9 cellular contexts compared by ENCODE assay signal in genomic region chr11:17972987-17973386, GRCh38. TPM values are rescaled to one million over a fixed set of nuclear protein-coding genes. Genes with fewer than 3 reads are reported as not detected.
A peak's percentile ranks its signal among the peaks of the same experiment; 100 is the strongest.
DNase-seq lines count a peak whose midpoint lies in the region; ATAC-seq and TF ChIP-seq lines count a peak whose summit lies in the region.
"Had no signal": no experiment of that assay in that cellular context is flagged by ENCODE, and none has a peak within 500 bp of the region (broad histone marks: within the 10 kb centered on the region; RNA-seq: fewer than 3 reads in every experiment).

No MANE protein-coding gene starts in this region.

- peak; percentile 32 for ATAC-seq in stimulated activated naive CD8-positive, alpha-beta T cell treated with anti-CD3 and anti-CD28 coated beads, Interleukin-15, Interleukin-2, amounts not matched to agents 100 U/mL and 50 U/mL, for 24 hours
- ATAC-seq in stimulated activated naive CD8-positive, alpha-beta T cell treated with anti-CD3 and anti-CD28 coated beads, Interleukin-15, amount 100 ng/mL, for 72 hours: no peak
- no peak for ATAC-seq in GM21390 (IDR thresholded peaks at IDR 0.05; ENCODE audit: unreplicated experiment)
- no peak for ATAC-seq in GM19452 (IDR thresholded peaks at IDR 0.05; ENCODE audit: unreplicated experiment)
- ATAC-seq in GM18858 (IDR thresholded peaks at IDR 0.05; ENCODE audit: unreplicated experiment): no peak

- DNase-seq in stimulated activated naive CD8-positive, alpha-beta T cell treated with anti-CD3 and anti-CD28 coated beads, Interleukin-15, Interleukin-2, amounts not matched to agents 100 U/mL and 50 U/mL, for 24 hours: peak; percentile 12
- DNase-seq in stimulated activated naive CD8-positive, alpha-beta T cell treated with anti-CD3 and anti-CD28 coated beads, Interleukin-15, amount 100 ng/mL, for 72 hours: no peak
- DNase-seq in RPMI7951 (ENCODE audit: low read depth) (peak; percentile 90), fibroblast of gingiva (ENCODE audit: low read depth) (peak; percentile 93), osteoblast (ENCODE audit: insufficient read length, low spot score, missing footprints) (peak; percentile 69)

- no peaks in the 10 kb centered on the region for H3K9me3 Mint-ChIP-seq in stimulated activated naive CD8-positive, alpha-beta T cell treated with anti-CD3 and anti-CD28 coated beads, Interleukin-15, amount 100 ng/mL, for 72 hours

- H3K4me2 ChIP-seq in osteoblast (ENCODE audit: insufficient read depth, low read length): no peak overlapping the region

- H3K9me3 ChIP-seq in osteoblast (ENCODE audit: low read depth, low read length): no peaks in the 10 kb centered on the region

- no peaks in the 10 kb centered on the region for H3K27me3 Mint-ChIP-seq in stimulated activated naive CD8-positive, alpha-beta T cell treated with anti-CD3 and anti-CD28 coated beads, Interleukin-15, amount 100 ng/mL, for 72 hours
- H3K27me3 Mint-ChIP-seq: stimulated activated naive CD8-positive, alpha-beta T cell treated with anti-CD3 and anti-CD28 coated beads, Interleukin-15, Interleukin-2, amounts not matched to agents 100 ng/mL and 50 ng/mL, for 24 hours had no signal

- no peak overlapping the region for H3K27ac ChIP-seq in osteoblast (ENCODE audit: low read depth, low read length)

- peaks cover 12% of the 10 kb centered on the region for H4K20me1 ChIP-seq in osteoblast (ENCODE audit: insufficient read depth, low read length)

- H3K27ac Mint-ChIP-seq in stimulated activated naive CD8-positive, alpha-beta T cell treated with anti-CD3 and anti-CD28 coated beads, Interleukin-15, amount 100 ng/mL, for 72 hours: no peak overlapping the region
- H3K27ac Mint-ChIP-seq: stimulated activated naive CD8-positive, alpha-beta T cell treated with anti-CD3 and anti-CD28 coated beads, Interleukin-15, Interleukin-2, amounts not matched to agents 100 ng/mL and 50 ng/mL, for 24 hours had no signal

- H3K4me3 Mint-ChIP-seq in stimulated activated naive CD8-positive, alpha-beta T cell treated with anti-CD3 and anti-CD28 coated beads, Interleukin-15, amount 100 ng/mL, for 72 hours: no peak overlapping the region
- H3K4me3 Mint-ChIP-seq: stimulated activated naive CD8-positive, alpha-beta T cell treated with anti-CD3 and anti-CD28 coated beads, Interleukin-15, Interleukin-2, amounts not matched to agents 100 ng/mL and 50 ng/mL, for 24 hours had no signal

- no peak overlapping the region for H2AFZ ChIP-seq in osteoblast (ENCODE audit: low read length)

- no peaks in the 10 kb centered on the region for H3K27me3 ChIP-seq in osteoblast (ENCODE audit: insufficient read depth, low read length)

- no peaks in the 10 kb centered on the region for H3K36me3 ChIP-seq in osteoblast (ENCODE audit: insufficient read depth, low read length)

- H3K79me2 ChIP-seq in osteoblast (ENCODE audit: insufficient read depth, low read length): no peaks in the 10 kb centered on the region

- no peak overlapping the region for H3K4me3 ChIP-seq in osteoblast (ENCODE audit: insufficient read depth, low read length)

- H3K4me1 Mint-ChIP-seq in stimulated activated naive CD8-positive, alpha-beta T cell treated with anti-CD3 and anti-CD28 coated beads, Interleukin-15, amount 100 ng/mL, for 72 hours: no peaks in the 10 kb centered on the region

- peaks cover 5% of the 10 kb centered on the region for H3K4me1 ChIP-seq in osteoblast (ENCODE audit: insufficient read depth, low read length)

- TF ChIP-seq CTCF in osteoblast (IDR thresholded peaks at IDR 0.05; ENCODE audit: extremely low read depth, low read depth, low read length): peak; percentile 79

RNA-seq across cellular contexts. Expression of gene SERGEF, which starts 39.9 kb away (rescaled TPM):
- total RNA-seq in RPMI7951 (2014; rRNA removed; shearing (Covaris generic)): 15.6 and 18.3 TPM in 2 replicates
- total RNA-seq in osteoblast: 26.8 and 29.7 TPM in 2 replicates

Comparison
In these comparisons a context has a peak if more than half of its experiments do, and no peak if none do; other contexts are left out.
1. DNase-seq: peak in stimulated activated naive CD8-positive, alpha-beta T cell treated with anti-CD3 and anti-CD28 coated beads, Interleukin-15, Interleukin-2, amounts not matched to agents 100 U/mL and 50 U/mL, for 24 hours (single experiment), RPMI7951 (single experiment), fibroblast of gingiva (single experiment) and osteoblast (single experiment); none in stimulated activated naive CD8-positive, alpha-beta T cell treated with anti-CD3 and anti-CD28 coated beads, Interleukin-15, amount 100 ng/mL, for 72 hours (0 of 2).